ENCODE assay signal across 26 cellular contexts in the genomic region with DNA sequence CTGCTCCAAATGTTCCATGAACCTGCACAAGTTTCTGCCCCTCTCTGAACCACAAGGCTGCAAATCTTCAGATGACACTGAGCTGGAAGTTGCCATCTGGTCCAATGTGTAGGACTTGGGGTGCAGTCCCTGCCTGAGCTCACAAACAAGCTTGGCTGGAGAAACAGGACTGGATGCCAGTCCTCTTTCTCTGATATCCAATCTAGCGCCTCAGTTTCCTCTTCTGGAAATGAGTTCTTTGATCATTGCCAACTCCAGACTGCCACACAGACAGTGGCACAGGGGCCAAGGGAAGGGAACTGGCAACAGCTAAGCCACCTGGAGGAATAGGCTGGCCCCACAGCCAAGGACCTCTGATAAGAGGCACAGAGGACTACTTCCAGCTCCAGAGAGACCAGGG. TPM values are rescaled to one million over a fixed set of nuclear protein-coding genes. Genes with fewer than 3 reads are reported as not detected.
"Had no signal": no experiment of that assay in that cellular context is flagged by ENCODE, and none has a peak within 500 bp of the region (broad histone marks: within the 10 kb centered on the region; RNA-seq: fewer than 3 reads in every experiment).

No MANE protein-coding gene starts in this region.

- H3K4me3 ChIP-seq: K562 had no signal

- H3K27ac Mint-ChIP-seq: IgD-negative memory B cell had no signal

- H3K9me3 ChIP-seq: SK-N-SH had no signal

- H3K36me3 Mint-ChIP-seq: IgD-negative memory B cell had no signal

- H3K9ac ChIP-seq: KMS-11, SK-N-SH had no signal

- DNase-seq: Kasumi-1, MM.1S, NCI-H1092 treated with DMSO at 0.1 percent for 48 hours, NCI-H1436, NCI-H187, NCI-H2029, NCI-H2081 treated with DMSO at 0.1 percent for 48 hours, NCI-H2171, NCI-H226, NCI-H446, NCI-H510A, NCI-H524 treated with DMSO at 0.1 percent for 48 hours, NCI-H69, NCI-H774, PC-3, SHP77, SK-N-SH had no signal

- H3K27ac ChIP-seq: HL-60, KMS-11, RWPE1 had no signal

- FAIRE-seq: HTR-8/SVneo, K562 had no signal

- ATAC-seq: K562, Panc1, PC-3 had no signal

- H3K4me3 Mint-ChIP-seq: IgD-negative memory B cell had no signal

RNA-seq across cellular contexts. Expression of gene CMKLR1, which starts 15.5 kb away (rescaled TPM):
- total RNA-seq: OCI-LY7, PC-3, SK-MEL-5 had no signal
